2 cellular contexts compared by ENCODE assay signal in genomic region chr10:69647819-69648218, GRCh38.
TF ChIP-seq lines count a peak whose summit lies in the region.

No MANE protein-coding gene starts in this region.

TF ChIP-seq in H1, 55 proteins besides CTCF, POLR2A, EP300 and RAD21 (continued from another document):
- TF ChIP-seq CBX8 (IDR thresholded peaks at IDR 0.05; ENCODE audit: borderline replicate concordance, low read depth, low read length), result no peak
- TF ChIP-seq, protein P1, sequence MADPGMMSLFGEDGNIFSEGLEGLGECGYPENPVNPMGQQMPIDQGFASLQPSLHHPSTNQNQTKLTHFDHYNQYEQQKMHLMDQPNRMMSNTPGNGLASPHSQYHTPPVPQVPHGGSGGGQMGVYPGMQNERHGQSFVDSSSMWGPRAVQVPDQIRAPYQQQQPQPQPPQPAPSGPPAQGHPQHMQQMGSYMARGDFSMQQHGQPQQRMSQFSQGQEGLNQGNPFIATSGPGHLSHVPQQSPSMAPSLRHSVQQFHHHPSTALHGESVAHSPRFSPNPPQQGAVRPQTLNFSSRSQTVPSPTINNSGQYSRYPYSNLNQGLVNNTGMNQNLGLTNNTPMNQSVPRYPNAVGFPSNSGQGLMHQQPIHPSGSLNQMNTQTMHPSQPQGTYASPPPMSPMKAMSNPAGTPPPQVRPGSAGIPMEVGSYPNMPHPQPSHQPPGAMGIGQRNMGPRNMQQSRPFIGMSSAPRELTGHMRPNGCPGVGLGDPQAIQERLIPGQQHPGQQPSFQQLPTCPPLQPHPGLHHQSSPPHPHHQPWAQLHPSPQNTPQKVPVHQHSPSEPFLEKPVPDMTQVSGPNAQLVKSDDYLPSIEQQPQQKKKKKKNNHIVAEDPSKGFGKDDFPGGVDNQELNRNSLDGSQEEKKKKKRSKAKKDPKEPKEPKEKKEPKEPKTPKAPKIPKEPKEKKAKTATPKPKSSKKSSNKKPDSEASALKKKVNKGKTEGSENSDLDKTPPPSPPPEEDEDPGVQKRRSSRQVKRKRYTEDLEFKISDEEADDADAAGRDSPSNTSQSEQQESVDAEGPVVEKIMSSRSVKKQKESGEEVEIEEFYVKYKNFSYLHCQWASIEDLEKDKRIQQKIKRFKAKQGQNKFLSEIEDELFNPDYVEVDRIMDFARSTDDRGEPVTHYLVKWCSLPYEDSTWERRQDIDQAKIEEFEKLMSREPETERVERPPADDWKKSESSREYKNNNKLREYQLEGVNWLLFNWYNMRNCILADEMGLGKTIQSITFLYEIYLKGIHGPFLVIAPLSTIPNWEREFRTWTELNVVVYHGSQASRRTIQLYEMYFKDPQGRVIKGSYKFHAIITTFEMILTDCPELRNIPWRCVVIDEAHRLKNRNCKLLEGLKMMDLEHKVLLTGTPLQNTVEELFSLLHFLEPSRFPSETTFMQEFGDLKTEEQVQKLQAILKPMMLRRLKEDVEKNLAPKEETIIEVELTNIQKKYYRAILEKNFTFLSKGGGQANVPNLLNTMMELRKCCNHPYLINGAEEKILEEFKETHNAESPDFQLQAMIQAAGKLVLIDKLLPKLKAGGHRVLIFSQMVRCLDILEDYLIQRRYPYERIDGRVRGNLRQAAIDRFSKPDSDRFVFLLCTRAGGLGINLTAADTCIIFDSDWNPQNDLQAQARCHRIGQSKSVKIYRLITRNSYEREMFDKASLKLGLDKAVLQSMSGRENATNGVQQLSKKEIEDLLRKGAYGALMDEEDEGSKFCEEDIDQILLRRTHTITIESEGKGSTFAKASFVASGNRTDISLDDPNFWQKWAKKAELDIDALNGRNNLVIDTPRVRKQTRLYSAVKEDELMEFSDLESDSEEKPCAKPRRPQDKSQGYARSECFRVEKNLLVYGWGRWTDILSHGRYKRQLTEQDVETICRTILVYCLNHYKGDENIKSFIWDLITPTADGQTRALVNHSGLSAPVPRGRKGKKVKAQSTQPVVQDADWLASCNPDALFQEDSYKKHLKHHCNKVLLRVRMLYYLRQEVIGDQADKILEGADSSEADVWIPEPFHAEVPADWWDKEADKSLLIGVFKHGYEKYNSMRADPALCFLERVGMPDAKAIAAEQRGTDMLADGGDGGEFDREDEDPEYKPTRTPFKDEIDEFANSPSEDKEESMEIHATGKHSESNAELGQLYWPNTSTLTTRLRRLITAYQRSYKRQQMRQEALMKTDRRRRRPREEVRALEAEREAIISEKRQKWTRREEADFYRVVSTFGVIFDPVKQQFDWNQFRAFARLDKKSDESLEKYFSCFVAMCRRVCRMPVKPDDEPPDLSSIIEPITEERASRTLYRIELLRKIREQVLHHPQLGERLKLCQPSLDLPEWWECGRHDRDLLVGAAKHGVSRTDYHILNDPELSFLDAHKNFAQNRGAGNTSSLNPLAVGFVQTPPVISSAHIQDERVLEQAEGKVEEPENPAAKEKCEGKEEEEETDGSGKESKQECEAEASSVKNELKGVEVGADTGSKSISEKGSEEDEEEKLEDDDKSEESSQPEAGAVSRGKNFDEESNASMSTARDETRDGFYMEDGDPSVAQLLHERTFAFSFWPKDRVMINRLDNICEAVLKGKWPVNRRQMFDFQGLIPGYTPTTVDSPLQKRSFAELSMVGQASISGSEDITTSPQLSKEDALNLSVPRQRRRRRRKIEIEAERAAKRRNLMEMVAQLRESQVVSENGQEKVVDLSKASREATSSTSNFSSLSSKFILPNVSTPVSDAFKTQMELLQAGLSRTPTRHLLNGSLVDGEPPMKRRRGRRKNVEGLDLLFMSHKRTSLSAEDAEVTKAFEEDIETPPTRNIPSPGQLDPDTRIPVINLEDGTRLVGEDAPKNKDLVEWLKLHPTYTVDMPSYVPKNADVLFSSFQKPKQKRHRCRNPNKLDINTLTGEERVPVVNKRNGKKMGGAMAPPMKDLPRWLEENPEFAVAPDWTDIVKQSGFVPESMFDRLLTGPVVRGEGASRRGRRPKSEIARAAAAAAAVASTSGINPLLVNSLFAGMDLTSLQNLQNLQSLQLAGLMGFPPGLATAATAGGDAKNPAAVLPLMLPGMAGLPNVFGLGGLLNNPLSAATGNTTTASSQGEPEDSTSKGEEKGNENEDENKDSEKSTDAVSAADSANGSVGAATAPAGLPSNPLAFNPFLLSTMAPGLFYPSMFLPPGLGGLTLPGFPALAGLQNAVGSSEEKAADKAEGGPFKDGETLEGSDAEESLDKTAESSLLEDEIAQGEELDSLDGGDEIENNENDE (IDR thresholded peaks at IDR 0.05; ENCODE audit: insufficient replicate concordance, low read length), result no peak
- TF ChIP-seq SIX5 (IDR thresholded peaks at IDR 0.05; ENCODE audit: low read depth, low read length), result no peak
- TF ChIP-seq, protein P2, sequence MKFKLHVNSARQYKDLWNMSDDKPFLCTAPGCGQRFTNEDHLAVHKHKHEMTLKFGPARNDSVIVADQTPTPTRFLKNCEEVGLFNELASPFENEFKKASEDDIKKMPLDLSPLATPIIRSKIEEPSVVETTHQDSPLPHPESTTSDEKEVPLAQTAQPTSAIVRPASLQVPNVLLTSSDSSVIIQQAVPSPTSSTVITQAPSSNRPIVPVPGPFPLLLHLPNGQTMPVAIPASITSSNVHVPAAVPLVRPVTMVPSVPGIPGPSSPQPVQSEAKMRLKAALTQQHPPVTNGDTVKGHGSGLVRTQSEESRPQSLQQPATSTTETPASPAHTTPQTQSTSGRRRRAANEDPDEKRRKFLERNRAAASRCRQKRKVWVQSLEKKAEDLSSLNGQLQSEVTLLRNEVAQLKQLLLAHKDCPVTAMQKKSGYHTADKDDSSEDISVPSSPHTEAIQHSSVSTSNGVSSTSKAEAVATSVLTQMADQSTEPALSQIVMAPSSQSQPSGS (IDR thresholded peaks at IDR 0.05; ENCODE audit: low read length), result no peak
- TF ChIP-seq BACH1 (IDR thresholded peaks at IDR 0.05; ENCODE audit: low read length), result no peak
- TF ChIP-seq CTBP2 (IDR thresholded peaks at IDR 0.05; ENCODE audit: borderline replicate concordance, insufficient read depth, insufficient read length, low read length), result no peak
- no peak for TF ChIP-seq ASH2L (IDR thresholded peaks at IDR 0.05; ENCODE audit: low read length)
- no peak for TF ChIP-seq NRF1 (IDR thresholded peaks at IDR 0.05; ENCODE audit: low read depth, low read length)
- no peak for TF ChIP-seq JUN (IDR thresholded peaks at IDR 0.05; ENCODE audit: low read depth, low read length)
- no peak for TF ChIP-seq TEAD4 (IDR thresholded peaks at IDR 0.05; ENCODE audit: low read depth, low read length)
- TF ChIP-seq KDM4A (IDR thresholded peaks at IDR 0.05; ENCODE audit: low read depth, low read length, severe bottlenecking), result no peak
- no peak for TF ChIP-seq NANOG (IDR thresholded peaks at IDR 0.05; ENCODE audit: insufficient read depth, low read depth, low read length, poor library complexity, severe bottlenecking)
- no peak for TF ChIP-seq BCL11A (IDR thresholded peaks at IDR 0.05; ENCODE audit: low read depth in 2 of 2, low read length in 2 of 2)

TF ChIP-seq in neural cell, 6 proteins besides CTCF, POLR2A, EP300 and RAD21 (continued from another document):
- TF ChIP-seq REST (IDR thresholded peaks at IDR 0.05; ENCODE audit: borderline replicate concordance) (no peak), SMC3 (conservative IDR thresholded peaks at IDR 0.05; ENCODE audit: poor library complexity) (no peak)
